Comparison of ENCODE assay signal across 8 cellular contexts in genomic region chr1:173190101-173190895, GRCh38. TPM values are rescaled to one million over a fixed set of nuclear protein-coding genes. Genes with fewer than 3 reads are reported as not detected.
DNase-seq lines count a peak whose midpoint lies in the region; ATAC-seq and TF ChIP-seq lines count a peak whose summit lies in the region.

No MANE protein-coding gene starts in this region.

- no peak for TF ChIP-seq CTCF in brain microvascular endothelial cell (IDR thresholded peaks at IDR 0.05; ENCODE audit: low read depth, low read length, missing control alignments)

- peak overlapping the region; percentile 82 for H3K27ac ChIP-seq in brain microvascular endothelial cell

- in situ Hi-C loops in brain microvascular endothelial cell (cut with HindIII; ENCODE audit: low pct_ligation_motif_present, low sequenced_read_pairs): no loop called here

- H3K27me3 ChIP-seq in brain microvascular endothelial cell (replicated peaks): no peaks in the 10 kb centered on the region

- peak; percentile 33 for DNase-seq in CD1c-positive myeloid dendritic cell (ENCODE audit: extremely low spot score)
- peak; percentile 98 for DNase-seq in M059J (ENCODE audit: low read depth)
- DNase-seq in brain microvascular endothelial cell: peak; percentile 74
- DNase-seq in kidney glomerular epithelial cell (lab: John Stamatoyannopoulos, UW): peak; percentile 92
- peak; percentile 68 for DNase-seq in superior temporal gyrus (ENCODE audit: extremely low spot score)
- no peak for DNase-seq in effector CD4-positive, alpha-beta T cell
- DNase-seq in mesenteric fat pad (ENCODE audit: low spot score): no peak

- H3K4me3 ChIP-seq in brain microvascular endothelial cell (ENCODE audit: low read depth, low read length): no peak overlapping the region

- H3K36me3 ChIP-seq in brain microvascular endothelial cell (replicated peaks): peaks cover 4% of the 10 kb centered on the region

- no peak for ATAC-seq in activated CD4-positive, CD25-positive, alpha-beta regulatory T cell treated with anti-CD3 and anti-CD28 coated beads, Interleukin-2, amount 50 U/mL, for 24 hours

RNA-seq across cellular contexts. Expression of gene TNFSF4, which starts 16.8 kb away (rescaled TPM):
- total RNA-seq in M059J (2014; rRNA removed; shearing (Covaris generic)): 14.6 and 14.7 TPM in 2 replicates
- total RNA-seq in mesenteric fat pad: 0.45 TPM

Comparison
In these comparisons a context has a peak if more than half of its experiments do, and no peak if none do; other contexts are left out.
1. DNase-seq: peak in CD1c-positive myeloid dendritic cell (single experiment), M059J (single experiment), brain microvascular endothelial cell (single experiment), kidney glomerular epithelial cell (single experiment) and superior temporal gyrus (single experiment); none in effector CD4-positive, alpha-beta T cell (single experiment) and mesenteric fat pad (single experiment).
2. RNA of gene TNFSF4, which starts 16.8 kb away (total RNA-seq): 14.6 to 14.7 TPM in M059J; 0.45 TPM in mesenteric fat pad (single experiment); every median in the first group is over 10 times any median in the second.